Comparison of ENCODE assay signal across 8 cellular contexts in the genomic region with DNA sequence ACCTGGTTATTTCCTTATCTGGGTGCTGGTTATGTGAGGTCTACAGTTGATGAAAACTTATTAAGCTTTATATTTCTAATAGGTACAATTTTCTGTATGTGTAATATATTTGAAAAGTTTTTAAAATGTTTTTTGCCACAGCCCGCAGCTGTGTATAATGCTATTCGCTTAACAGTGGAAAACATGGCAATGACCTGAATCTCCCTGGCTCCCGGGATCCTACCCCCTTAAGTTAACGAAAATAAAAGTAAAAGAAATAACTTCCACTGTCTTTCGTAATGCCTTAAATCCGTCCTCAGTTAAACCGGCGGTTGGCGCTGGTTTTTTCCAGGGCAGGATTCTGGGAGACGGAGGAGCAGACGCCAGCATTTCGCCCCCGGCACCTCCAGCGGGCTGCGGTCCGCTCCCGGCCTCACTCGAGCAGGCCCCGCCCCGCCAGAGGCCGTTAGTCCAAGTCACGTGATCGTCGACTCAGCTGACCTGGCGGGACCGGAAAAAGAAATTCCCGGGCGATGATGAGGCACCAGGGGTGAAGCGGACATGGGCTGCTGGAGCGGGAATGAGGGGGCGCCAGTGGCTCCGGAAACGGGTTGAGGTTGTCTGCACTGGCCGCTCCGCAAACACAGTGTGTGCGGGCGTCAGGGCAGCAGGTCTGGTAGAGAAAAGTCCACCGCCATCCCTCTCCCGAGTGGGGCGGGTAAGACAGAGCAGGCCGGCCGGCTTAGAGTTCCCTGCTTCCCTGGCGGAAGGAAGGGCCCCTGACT. TPM values are rescaled to one million over a fixed set of nuclear protein-coding genes. Genes with fewer than 3 reads are reported as not detected.
A peak's percentile ranks its signal among the peaks of the same experiment; 100 is the strongest.
DNase-seq lines count a peak whose midpoint lies in the region; ATAC-seq, FAIRE-seq and TF ChIP-seq lines count a peak whose summit lies in the region.
"Not testable (repeated sequence)": the region's sequence is repeated elsewhere in the genome, so short reads cannot be mapped to it uniquely, and the experiment has no call there.

No MANE protein-coding gene starts in this region.

- H3K9ac ChIP-seq in HUES6 (ENCODE audit: low read length): peak overlapping the region; percentile 73
- not testable (repeated sequence) for H3K9ac ChIP-seq in astrocyte (ENCODE audit: low read length)

- not testable (repeated sequence) for H2AFZ ChIP-seq in astrocyte (ENCODE audit: low read depth, low read length)

- not testable (repeated sequence) for H3K4me1 ChIP-seq in HUES6 (ENCODE audit: control insufficient read depth, insufficient read depth, low read length); astrocyte (ENCODE audit: insufficient read depth, low read length)

- H3K27ac Mint-ChIP-seq in astrocyte (ENCODE audit: unreplicated experiment): not testable (repeated sequence)

- H3K36me3 ChIP-seq in HUES6 (ENCODE audit: control insufficient read depth, insufficient read depth, low read length); astrocyte (ENCODE audit: insufficient read depth, low read length): not testable (repeated sequence)

- H3K79me2 ChIP-seq in astrocyte (ENCODE audit: insufficient read depth, low read length): not testable (repeated sequence)

- peak; percentile 5 for DNase-seq in AG04449 (ENCODE audit: low read depth, low spot score)
- peak; percentile 19 for DNase-seq in activated CD4-positive, CD25-positive, alpha-beta regulatory T cell treated with anti-CD3 and anti-CD28 coated beads, Interleukin-2, amount 50 U/mL, for 16 hours (ENCODE audit: low read depth, low spot score)
- DNase-seq in astrocyte (ENCODE audit: low read depth): peak; percentile 39
- peak; percentile 79 for DNase-seq in globus pallidus (ENCODE audit: low spot score)
- DNase-seq in myocyte (ENCODE audit: low read depth): peak; percentile 80
- DNase-seq in stimulated activated CD4-positive, alpha-beta T cell treated with anti-CD3 and anti-CD28 coated beads, Interleukin-2, amount 100 ng/mL, for 4 hours (ENCODE audit: low read depth): peak; percentile 19

- not testable (repeated sequence) for H3K27me3 Mint-ChIP-seq in astrocyte (ENCODE audit: low read depth, unreplicated experiment)

- not testable (repeated sequence) for H4K20me1 ChIP-seq in astrocyte (ENCODE audit: insufficient read depth, low read length)

- ATAC-seq in GM21390 (IDR thresholded peaks at IDR 0.05; ENCODE audit: unreplicated experiment): peak; percentile 57

- not testable (repeated sequence) for H3K9me3 Mint-ChIP-seq in astrocyte (ENCODE audit: unreplicated experiment)

- FAIRE-seq in astrocyte (lab: Jason Lieb, UNC): not testable (repeated sequence)

- not testable (repeated sequence) for TF ChIP-seq CTCF in AG04449 (IDR thresholded peaks at IDR 0.05; ENCODE audit: insufficient read depth, low read length, missing control alignments); astrocyte (IDR thresholded peaks at IDR 0.05; ENCODE audit: insufficient read depth, low read depth, low read length)

- peak overlapping the region; percentile 48 for H3K4me3 ChIP-seq in AG04449 (ENCODE audit: low read depth, low read length)
- H3K4me3 ChIP-seq in HUES6 (ENCODE audit: low read depth, low read length): peak overlapping the region; percentile 53
- not testable (repeated sequence) for H3K4me3 ChIP-seq in astrocyte (ENCODE audit: insufficient read depth, low read depth, low read length)

- H3K4me3 Mint-ChIP-seq in astrocyte (ENCODE audit: unreplicated experiment): not testable (repeated sequence)

- CTCF ChIA-PET in AG04449 (lab: Yijun Ruan, JAX): not testable (repeated sequence)

- H3K27ac ChIP-seq in HUES6 (ENCODE audit: low read depth, low read length); astrocyte (ENCODE audit: low read depth, low read length): not testable (repeated sequence)

- H3K4me1 Mint-ChIP-seq in astrocyte (ENCODE audit: low read depth, unreplicated experiment): not testable (repeated sequence)

- H3K36me3 Mint-ChIP-seq in astrocyte (ENCODE audit: low read depth, unreplicated experiment): not testable (repeated sequence)

- H3K4me2 ChIP-seq in astrocyte (ENCODE audit: low read length): not testable (repeated sequence)

- H3K9me3 ChIP-seq in HUES6 (ENCODE audit: control insufficient read depth, insufficient read depth, low read depth, low read length); astrocyte (ENCODE audit: insufficient read depth, low read depth, low read length): not testable (repeated sequence)

- POLR2A ChIA-PET in AG04449 (lab: Yijun Ruan, JAX): not testable (repeated sequence)

- H3K27me3 ChIP-seq in HUES6 (ENCODE audit: control insufficient read depth, insufficient read depth, low read length); astrocyte (ENCODE audit: insufficient read depth, low read length): not testable (repeated sequence)

RNA-seq across cellular contexts. Expression of a gene that starts 17.8 kb away (rescaled TPM):
- total RNA-seq in astrocyte (0.36 TPM in 1 of 2 replicates, not detected in the other), myocyte (0.21 TPM in 1 of 2 replicates, not detected in the other)
- polyA plus RNA-seq in myocyte (2012): 0.04 TPM

RNA-seq across cellular contexts. Expression of a gene that starts 49.3 kb away (rescaled TPM):
- total RNA-seq in astrocyte: not detected in 2 replicates
- total RNA-seq in myocyte: not detected in 2 replicates
- polyA plus RNA-seq in myocyte (2012): not detected

RNA-seq across cellular contexts. Expression of a gene that starts 49.3 kb away (rescaled TPM):
- 16.9 and 17.7 TPM in 2 replicates for total RNA-seq in astrocyte
- 32.1 and 33.9 TPM in 2 replicates for total RNA-seq in myocyte
- polyA plus RNA-seq in myocyte (2012): 23.3 TPM

Comparison
In these comparisons a context has a peak if more than half of its experiments do, and no peak if none do; other contexts are left out.
1. DNase-seq: peak in every context shown above with its lines; median percentile 80 in myocyte; 79 in globus pallidus; 39 in astrocyte; 19 in activated CD4-positive, CD25-positive, alpha-beta regulatory T cell treated with anti-CD3 and anti-CD28 coated beads, Interleukin-2, amount 50 U/mL, for 16 hours; 19 in stimulated activated CD4-positive, alpha-beta T cell treated with anti-CD3 and anti-CD28 coated beads, Interleukin-2, amount 100 ng/mL, for 4 hours; 5 in AG04449.